33 cellular contexts compared by ENCODE assay signal in the genomic region with DNA sequence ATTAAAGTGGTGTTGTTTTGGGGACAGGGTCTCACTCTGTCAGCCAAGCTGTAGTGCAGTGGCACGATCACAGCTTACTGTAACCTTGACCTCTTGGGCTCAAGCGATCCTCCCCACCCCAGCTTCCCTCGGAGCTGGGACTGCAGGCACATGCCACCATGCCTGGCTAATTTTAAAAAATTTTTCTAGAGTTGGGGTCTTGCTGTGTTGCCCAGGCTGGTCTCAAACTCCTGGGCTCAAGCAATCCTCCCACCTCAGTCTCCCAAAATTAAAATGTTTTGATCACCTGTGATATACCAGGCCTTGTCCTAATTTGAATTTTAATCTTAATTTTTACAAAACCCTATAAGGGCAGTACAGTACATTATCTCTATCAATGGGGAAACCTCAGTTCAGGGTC. TPM values are rescaled to one million over a fixed set of nuclear protein-coding genes. Genes with fewer than 3 reads are reported as not detected.
"Had no signal": no experiment of that assay in that cellular context is flagged by ENCODE, and none has a peak within 500 bp of the region (broad histone marks: within the 10 kb centered on the region; RNA-seq: fewer than 3 reads in every experiment).

No MANE protein-coding gene starts in this region.

- H3K9me3 Mint-ChIP-seq: activated B cell treated with CpG ODN at 0.5 μM for 24 hours; activated CD4-positive, alpha-beta memory T cell treated with anti-CD3 and anti-CD28 coated beads for 36 hours; activated CD4-positive, alpha-beta T cell treated with anti-CD3 and anti-CD28 coated beads, Interleukin-2, amount 10 ng/mL, durations not matched to agents 24 days and 14 days; activated CD8-positive, alpha-beta T cell treated with anti-CD3 and anti-CD28 coated beads for 36 hours; activated naive CD4-positive, alpha-beta T cell treated with anti-CD3 and anti-CD28 coated beads, Interleukin-2, amount 10 ng/mL, durations not matched to agents 7 days and 5 days; activated naive CD4-positive, alpha-beta T cell treated with anti-CD3 and anti-CD28 coated beads, Interleukin-2, amount 50 U/mL, for 24 hours; activated naive CD8-positive, alpha-beta T cell treated with anti-CD3 and anti-CD28 coated beads, Interleukin-2, amount 10 ng/mL, durations not matched to agents 7 days and 5 days; activated naive CD8-positive, alpha-beta T cell treated with anti-CD3 and anti-CD28 coated beads, Interleukin-2, amount 50 U/mL, for 24 hours; activated T-cell treated with anti-CD3 and anti-CD28 coated beads, Interleukin-2, amount 50 U/mL, for 4 hours; activated T-cell treated with anti-CD3 and anti-CD28 coated beads, Interleukin-2, amount 50 U/mL, for 72 hours; activated T-helper 1 cell treated with anti-CD3 and anti-CD28 coated beads, Interleukin-12 subunit alpha, Interleukin-12 subunit beta, Interleukin-2, Interleukin-4 antibody, amounts not matched to agents 30 ng/mL and 10 ng/mL and 1 ng/mL, durations not matched to agents 14 hours and 24 hours and 36 hours; activated T-helper 2 cell treated with anti-CD3 and anti-CD28 coated beads, Interferon-gamma antibody, Interleukin-2, Interleukin-4, amounts not matched to agents 10 μg/mL and 5 μg/mL and 100 μg/mL, durations not matched to agents 14 hours and 24 hours and 36 hours; brain; central memory CD8-positive, alpha-beta T cell; T-cell; T-helper 1 cell treated with Interleukin-12 subunit alpha and Interleukin-12 subunit beta and Interleukin-4 antibody, amounts not matched to agents 30 μg/mL and 1 μg/mL, for 36 hours; T-helper 2 cell treated with Interferon-gamma antibody and Interleukin-4, amounts not matched to agents 5 μg/mL and 100 μg/mL, for 36 hours had no signal

- H3K4me3 Mint-ChIP-seq: activated B cell treated with CpG ODN at 0.5 μM for 24 hours; activated CD4-positive, alpha-beta memory T cell treated with anti-CD3 and anti-CD28 coated beads for 36 hours; activated CD4-positive, alpha-beta T cell treated with anti-CD3 and anti-CD28 coated beads, Interleukin-2, amount 10 ng/mL, durations not matched to agents 24 days and 14 days; activated CD8-positive, alpha-beta T cell treated with anti-CD3 and anti-CD28 coated beads for 36 hours; activated naive CD4-positive, alpha-beta T cell treated with anti-CD3 and anti-CD28 coated beads, Interleukin-2, amount 10 ng/mL, durations not matched to agents 7 days and 5 days; activated naive CD4-positive, alpha-beta T cell treated with anti-CD3 and anti-CD28 coated beads, Interleukin-2, amount 50 U/mL, for 24 hours; activated naive CD8-positive, alpha-beta T cell treated with anti-CD3 and anti-CD28 coated beads, Interleukin-2, amount 10 ng/mL, durations not matched to agents 7 days and 5 days; activated naive CD8-positive, alpha-beta T cell treated with anti-CD3 and anti-CD28 coated beads, Interleukin-2, amount 50 U/mL, for 24 hours; activated T-cell treated with anti-CD3 and anti-CD28 coated beads, Interleukin-2, amount 50 U/mL, for 4 hours; activated T-cell treated with anti-CD3 and anti-CD28 coated beads, Interleukin-2, amount 50 U/mL, for 72 hours; activated T-helper 1 cell treated with anti-CD3 and anti-CD28 coated beads, Interleukin-12 subunit alpha, Interleukin-12 subunit beta, Interleukin-2, Interleukin-4 antibody, amounts not matched to agents 30 ng/mL and 10 ng/mL and 1 ng/mL, durations not matched to agents 14 hours and 24 hours and 36 hours; brain; central memory CD8-positive, alpha-beta T cell; T-cell; T-helper 1 cell treated with Interleukin-12 subunit alpha and Interleukin-12 subunit beta and Interleukin-4 antibody, amounts not matched to agents 30 μg/mL and 1 μg/mL, for 36 hours; T-helper 2 cell treated with Interferon-gamma antibody and Interleukin-4, amounts not matched to agents 5 μg/mL and 100 μg/mL, for 36 hours had no signal

- H3K36me3 ChIP-seq: ascending aorta had no signal

- H3K4me3 ChIP-seq: ascending aorta, cardiac muscle cell had no signal

- H3K27ac Mint-ChIP-seq: activated B cell treated with CpG ODN at 0.5 μM for 24 hours; activated CD4-positive, alpha-beta memory T cell treated with anti-CD3 and anti-CD28 coated beads for 36 hours; activated CD4-positive, alpha-beta T cell treated with anti-CD3 and anti-CD28 coated beads, Interleukin-2, amount 10 ng/mL, durations not matched to agents 24 days and 14 days; activated T-helper 1 cell treated with anti-CD3 and anti-CD28 coated beads, Interleukin-12 subunit alpha, Interleukin-12 subunit beta, Interleukin-2, Interleukin-4 antibody, amounts not matched to agents 30 ng/mL and 10 ng/mL and 1 ng/mL, durations not matched to agents 14 hours and 24 hours and 36 hours; T-cell; T-helper 1 cell treated with Interleukin-12 subunit alpha and Interleukin-12 subunit beta and Interleukin-4 antibody, amounts not matched to agents 30 μg/mL and 1 μg/mL, for 36 hours; T-helper 2 cell treated with Interferon-gamma antibody and Interleukin-4, amounts not matched to agents 5 μg/mL and 100 μg/mL, for 36 hours had no signal

- H3K27ac ChIP-seq: ascending aorta, cardiac muscle cell, VCaP had no signal

- ATAC-seq: activated T-cell treated with anti-CD3 and anti-CD28 coated beads, Interleukin-2, amount 50 U/mL, for 4 hours had no signal

- H3K4me1 Mint-ChIP-seq: activated B cell treated with CpG ODN at 0.5 μM for 24 hours, brain had no signal

- H3K9me3 ChIP-seq: ascending aorta had no signal

- DNase-seq: activated B cell treated with CpG ODN at 0.5 μM for 24 hours; activated CD4-positive, alpha-beta memory T cell treated with anti-CD3 and anti-CD28 coated beads for 36 hours; activated CD4-positive, alpha-beta T cell treated with anti-CD3 and anti-CD28 coated beads for 4 hours; activated CD4-positive, alpha-beta T cell treated with anti-CD3 and anti-CD28 coated beads, Interleukin-2, amount 10 ng/mL, durations not matched to agents 24 days and 14 days; activated CD4-positive, alpha-beta T cell treated with anti-CD3 and anti-CD28 coated beads, Interleukin-2, amount 50 U/mL, for 1 hour; activated CD4-positive, alpha-beta T cell treated with anti-CD3 and anti-CD28 coated beads, Interleukin-2, amount 50 U/mL, for 4 hours; activated CD4-positive, CD25-positive, alpha-beta regulatory T cell treated with anti-CD3 and anti-CD28 coated beads, Interleukin-2, amount 50 U/mL, for 72 hours; activated CD8-positive, alpha-beta memory T cell treated with anti-CD3 and anti-CD28 coated beads, Interleukin-2, amount 50 U/mL, for 4 hours; activated CD8-positive, alpha-beta T cell treated with anti-CD3 and anti-CD28 coated beads for 36 hours; activated effector memory CD4-positive, alpha-beta T cell treated with Interleukin-2 at 50 U/mL for 16 hours; activated gamma-delta T cell; activated naive CD4-positive, alpha-beta T cell treated with anti-CD3 and anti-CD28 coated beads, Interleukin-2, amount 10 ng/mL, durations not matched to agents 7 days and 5 days; activated naive CD4-positive, alpha-beta T cell treated with Interleukin-2 at 50 U/mL for 16 hours; activated naive CD8-positive, alpha-beta T cell treated with anti-CD3 and anti-CD28 coated beads, Interleukin-2, amount 10 ng/mL, durations not matched to agents 7 days and 5 days; activated naive CD8-positive, alpha-beta T cell treated with anti-CD3 and anti-CD28 coated beads, Interleukin-2, amount 50 U/mL, for 24 hours; activated T-cell treated with anti-CD3 and anti-CD28 coated beads for 4 hours; activated T-cell treated with anti-CD3 and anti-CD28 coated beads, Interleukin-2, amount 50 U/mL, for 1 hour; activated T-cell treated with anti-CD3 and anti-CD28 coated beads, Interleukin-2, amount 50 U/mL, for 4 hours; activated T-cell treated with anti-CD3 and anti-CD28 coated beads, Interleukin-2, amount 50 U/mL, for 72 hours; caudate nucleus; cerebellar nuclear complex; T-helper 9 cell had no signal

- H3K27me3 ChIP-seq: ascending aorta, cardiac muscle cell had no signal

- H3K4me1 ChIP-seq: ascending aorta had no signal

- H3K27me3 Mint-ChIP-seq: activated B cell treated with CpG ODN at 0.5 μM for 24 hours; activated CD4-positive, alpha-beta memory T cell treated with anti-CD3 and anti-CD28 coated beads for 36 hours; activated CD4-positive, alpha-beta T cell treated with anti-CD3 and anti-CD28 coated beads, Interleukin-2, amount 10 ng/mL, durations not matched to agents 24 days and 14 days; activated CD8-positive, alpha-beta T cell treated with anti-CD3 and anti-CD28 coated beads for 36 hours; activated naive CD4-positive, alpha-beta T cell treated with anti-CD3 and anti-CD28 coated beads, Interleukin-2, amount 10 ng/mL, durations not matched to agents 7 days and 5 days; activated naive CD4-positive, alpha-beta T cell treated with anti-CD3 and anti-CD28 coated beads, Interleukin-2, amount 50 U/mL, for 24 hours; activated naive CD8-positive, alpha-beta T cell treated with anti-CD3 and anti-CD28 coated beads, Interleukin-2, amount 10 ng/mL, durations not matched to agents 7 days and 5 days; activated naive CD8-positive, alpha-beta T cell treated with anti-CD3 and anti-CD28 coated beads, Interleukin-2, amount 50 U/mL, for 24 hours; brain; central memory CD8-positive, alpha-beta T cell; T-cell had no signal

RNA-seq across cellular contexts. Expression of a gene that starts 46.4 kb away (rescaled TPM):
- total RNA-seq: activated CD4-positive, alpha-beta T cell treated with anti-CD3 and anti-CD28 coated beads, Interleukin-2, amount 10 ng/mL, durations not matched to agents 24 days and 14 days; activated T-helper 1 cell treated with anti-CD3 and anti-CD28 coated beads, Interleukin-12 subunit alpha, Interleukin-12 subunit beta, Interleukin-2, Interleukin-4 antibody, amounts not matched to agents 30 ng/mL and 10 ng/mL and 1 ng/mL, durations not matched to agents 14 hours and 24 hours and 36 hours; activated T-helper 2 cell treated with anti-CD3 and anti-CD28 coated beads, Interferon-gamma antibody, Interleukin-2, Interleukin-4, amounts not matched to agents 10 μg/mL and 5 μg/mL and 100 μg/mL, durations not matched to agents 14 hours and 24 hours and 36 hours; ascending aorta had no signal
